In genomic region chr5:89301572-89302025, GRCh38 we compare ENCODE assay signal across 14 cellular contexts.
DNase-seq lines count a peak whose midpoint lies in the region; ATAC-seq and TF ChIP-seq lines count a peak whose summit lies in the region.
"Had no signal": no experiment of that assay in that cellular context is flagged by ENCODE, and none has a peak within 500 bp of the region (broad histone marks: within the 10 kb centered on the region; RNA-seq: fewer than 3 reads in every experiment).

No MANE protein-coding gene starts in this region.

- H3K79me2 ChIP-seq in hepatocyte: no peaks in the 10 kb centered on the region

- no peak overlapping the region for H3K4me2 ChIP-seq in hepatocyte
- H3K4me2 ChIP-seq: SK-N-SH had no signal

- no peaks in the 10 kb centered on the region for H3K9me2 ChIP-seq in hepatocyte (replicated peaks; ENCODE audit: insufficient read depth)
- H3K9me2 ChIP-seq: SK-N-SH had no signal

- H3K27ac ChIP-seq in suprapubic skin (no peak overlapping the region), hepatocyte (no peak overlapping the region)

- TF ChIP-seq CTCF in suprapubic skin (IDR thresholded peaks at IDR 0.05) (no peak), hepatocyte (IDR thresholded peaks at IDR 0.05; ENCODE audit: poor library complexity) (no peak)

- no peak overlapping the region for H3K4me3 ChIP-seq in suprapubic skin
- no peak overlapping the region for H3K4me3 ChIP-seq in hepatocyte
- H3K4me3 ChIP-seq: stomach had no signal

- H2AFZ ChIP-seq in hepatocyte: no peak overlapping the region

- H3K27ac Mint-ChIP-seq in naive B cell: peak overlapping the region; percentile 61 to 97 (median 78)
- H3K27ac Mint-ChIP-seq: immature natural killer cell, nephron progenitor cell had no signal

- H3K36me3 ChIP-seq in suprapubic skin (no peaks in the 10 kb centered on the region), hepatocyte (replicated peaks; ENCODE audit: insufficient read depth, low read depth) (no peaks in the 10 kb centered on the region)
- H3K36me3 ChIP-seq: stomach had no signal

- H3K4me1 ChIP-seq in suprapubic skin: no peaks in the 10 kb centered on the region
- H3K4me1 ChIP-seq in hepatocyte (ENCODE audit: insufficient read depth): no peaks in the 10 kb centered on the region
- H3K4me1 ChIP-seq: Caco-2, stomach had no signal

- H3K27me3 Mint-ChIP-seq in naive B cell: no peaks in the 10 kb centered on the region

- peaks cover 0 to 4% (median 2%) of the 10 kb centered on the region in 7 donors for H3K9me3 Mint-ChIP-seq in naive B cell
- H3K9me3 Mint-ChIP-seq: immature natural killer cell, nephron progenitor cell had no signal

- no peaks in the 10 kb centered on the region for H3K27me3 ChIP-seq in suprapubic skin
- H3K27me3 ChIP-seq in hepatocyte: no peaks in the 10 kb centered on the region
- H3K27me3 ChIP-seq: stomach had no signal

- WGBS in suprapubic skin: 91% methylated on average over 3 of the region's 3 CpGs
- 97% methylated on average over 3 of the region's 3 CpGs for WGBS in hepatocyte (ENCODE audit: low lambda C conversion rate, missing lambda C conversion rate)

- H3K4me1 Mint-ChIP-seq in naive B cell: peaks cover 30 to 60% (median 39%) of the 10 kb centered on the region in 3 donors
- H3K4me1 Mint-ChIP-seq: immature natural killer cell had no signal

- peak; percentile 63 for ATAC-seq in GM18873 (IDR thresholded peaks at IDR 0.05; ENCODE audit: low FRiP score, unreplicated experiment)
- ATAC-seq in GM21737 (IDR thresholded peaks at IDR 0.05; ENCODE audit: unreplicated experiment): peak; percentile 84
- peak; percentile 76 for ATAC-seq in HG03175 (IDR thresholded peaks at IDR 0.05; ENCODE audit: unreplicated experiment)
- ATAC-seq in naive B cell (ENCODE audit: low read depth in 2 of 2): peak in 1 of 2 donors; percentile 26

- no peak for DNase-seq in naive B cell
- DNase-seq in suprapubic skin (ENCODE audit: low spot score in 2 of 2): no peak
- DNase-seq in NCI-H2029 (lab: John Stamatoyannopoulos, UW): no peak
- no peak for DNase-seq in NCI-H2081 treated with DMSO at 0.1 percent for 48 hours (lab: John Stamatoyannopoulos, UW)
- no peak for DNase-seq in hepatocyte (ENCODE audit: low spot score)
- DNase-seq: Caco-2, immature natural killer cell, NCI-H226, nephron progenitor cell, SK-N-SH, stomach had no signal

- TF ChIP-seq EP300 in suprapubic skin (IDR thresholded peaks at IDR 0.05): no peak

- no peak for TF ChIP-seq POLR2A in suprapubic skin (IDR thresholded peaks at IDR 0.05)

- H3K9me3 ChIP-seq in suprapubic skin (no peaks in the 10 kb centered on the region), hepatocyte (ENCODE audit: low read depth) (no peaks in the 10 kb centered on the region)
- H3K9me3 ChIP-seq: Caco-2, SK-N-SH, stomach had no signal

- H4K20me1 ChIP-seq in hepatocyte (ENCODE audit: insufficient read depth, poor library complexity, severe bottlenecking): no peaks in the 10 kb centered on the region

- H3K4me3 Mint-ChIP-seq in naive B cell: peak overlapping the region; percentile 26 to 86 (median 61)
- H3K4me3 Mint-ChIP-seq: immature natural killer cell, nephron progenitor cell had no signal

- peaks cover 0 to 4% of the 10 kb centered on the region in 2 donors for H3K36me3 Mint-ChIP-seq in naive B cell
- H3K36me3 Mint-ChIP-seq: immature natural killer cell had no signal
